ENCODE assay signal across 15 cellular contexts in genomic region chr6:37867756-37868446, GRCh38. TPM values are rescaled to one million over a fixed set of nuclear protein-coding genes. Genes with fewer than 3 reads are reported as not detected.
DNase-seq lines count a peak whose midpoint lies in the region; ATAC-seq, FAIRE-seq and TF ChIP-seq lines count a peak whose summit lies in the region.
"Had no signal": no experiment of that assay in that cellular context is flagged by ENCODE, and none has a peak within 500 bp of the region (broad histone marks: within the 10 kb centered on the region; RNA-seq: fewer than 3 reads in every experiment).

No MANE protein-coding gene starts in this region.

- no peak for TF ChIP-seq CTCF in brain microvascular endothelial cell (IDR thresholded peaks at IDR 0.05; ENCODE audit: low read depth, low read length, missing control alignments)
- no peak for TF ChIP-seq CTCF in kidney (IDR thresholded peaks at IDR 0.05; ENCODE audit: borderline replicate concordance, extremely low read depth, insufficient read depth)
- TF ChIP-seq CTCF in upper lobe of right lung (IDR thresholded peaks at IDR 0.05) = no peak

- FAIRE-seq in kidney (lab: Jason Lieb, UNC) = no peak
- FAIRE-seq: G401.6 had no signal

- peaks cover 68% of the 10 kb centered on the region for H3K4me1 Mint-ChIP-seq in activated T-cell treated with anti-CD3 and anti-CD28 coated beads, Interleukin-2, amount 50 U/mL, for 4 hours (ENCODE audit: low read depth)
- H3K4me1 Mint-ChIP-seq in stimulated activated effector memory CD8-positive, alpha-beta T cell treated with anti-CD3 and anti-CD28 coated beads, Interleukin-12 subunit alpha, Interleukin-12 subunit beta, amount 100 ng/mL, for 72 hours = peaks cover 63% of the 10 kb centered on the region

- ATAC-seq in activated T-cell treated with anti-CD3 and anti-CD28 coated beads, Interleukin-2, amount 50 U/mL, for 4 hours = peak in 1 of 2 donors; percentile 29
- peak; percentile 59 for ATAC-seq in stimulated activated effector memory CD8-positive, alpha-beta T cell treated with anti-CD3 and anti-CD28 coated beads, Interleukin-12 subunit alpha, Interleukin-12 subunit beta, amount 100 ng/mL, for 72 hours
- no peak for ATAC-seq in upper lobe of right lung

- no peaks in the 10 kb centered on the region for H3K36me3 ChIP-seq in HUES6 (ENCODE audit: control insufficient read depth, insufficient read depth, low read length)
- no peaks in the 10 kb centered on the region for H3K36me3 ChIP-seq in brain microvascular endothelial cell (replicated peaks)
- H3K36me3 ChIP-seq in kidney (ENCODE audit: control insufficient read depth in 1 of 2, insufficient read depth in 2 of 2, low read length in 2 of 2) = no peaks in the 10 kb centered on the region
- no peaks in the 10 kb centered on the region for H3K36me3 ChIP-seq in upper lobe of right lung
- H3K36me3 ChIP-seq: lower lobe of right lung had no signal

- peaks cover 35% of the 10 kb centered on the region for H3K4me1 ChIP-seq in HUES6 (ENCODE audit: control insufficient read depth, insufficient read depth, low read length)
- peaks cover 0 to 4% of the 10 kb centered on the region in 2 donors for H3K4me1 ChIP-seq in kidney (ENCODE audit: control insufficient read depth in 1 of 2, insufficient read depth in 1 of 2, low read depth in 1 of 2, low read length in 2 of 2)
- H3K4me1 ChIP-seq in upper lobe of right lung = peaks cover 20% of the 10 kb centered on the region

- intact Hi-C loops in kidney (cut with DNase I) (no loop called here), upper lobe of right lung (cut with DNase I) (no loop called here)

- H3K27me3 ChIP-seq in HUES6 (ENCODE audit: control insufficient read depth, insufficient read depth, low read length) (no peaks in the 10 kb centered on the region), brain microvascular endothelial cell (replicated peaks) (no peaks in the 10 kb centered on the region), upper lobe of right lung (no peaks in the 10 kb centered on the region)

- H3K36me3 Mint-ChIP-seq in activated T-cell treated with anti-CD3 and anti-CD28 coated beads, Interleukin-2, amount 50 U/mL, for 4 hours (ENCODE audit: insufficient read depth) = peaks cover 24% of the 10 kb centered on the region
- H3K36me3 Mint-ChIP-seq in stimulated activated effector memory CD8-positive, alpha-beta T cell treated with anti-CD3 and anti-CD28 coated beads, Interleukin-12 subunit alpha, Interleukin-12 subunit beta, amount 100 ng/mL, for 72 hours = peaks cover 5% of the 10 kb centered on the region

- peak overlapping the region; percentile 30 for H3K9ac ChIP-seq in HUES6 (ENCODE audit: low read length)
- H3K9ac ChIP-seq in kidney (ENCODE audit: low read length in 2 of 2) = no peak overlapping the region

- H3K9me3 ChIP-seq in HUES6 (ENCODE audit: control insufficient read depth, insufficient read depth, low read depth, low read length) (no peaks in the 10 kb centered on the region), kidney (ENCODE audit: control insufficient read depth in 1 of 2, low read length in 2 of 2) (no peaks in the 10 kb centered on the region), upper lobe of right lung (no peaks in the 10 kb centered on the region)
- H3K9me3 ChIP-seq: lower lobe of right lung had no signal

- H3K27me3 Mint-ChIP-seq in activated T-cell treated with anti-CD3 and anti-CD28 coated beads, Interleukin-2, amount 50 U/mL, for 4 hours (ENCODE audit: low read depth) = no peaks in the 10 kb centered on the region

- no peak overlapping the region for H3K27ac ChIP-seq in HUES6 (ENCODE audit: low read depth, low read length)
- H3K27ac ChIP-seq in brain microvascular endothelial cell = peak overlapping the region; percentile 47
- H3K27ac ChIP-seq in kidney (ENCODE audit: low read depth in 2 of 2, low read length in 2 of 2) = no peak overlapping the region
- H3K27ac ChIP-seq in upper lobe of right lung = no peak overlapping the region
- H3K27ac ChIP-seq: lower lobe of right lung had no signal

- DNase-seq in activated T-cell treated with anti-CD3 and anti-CD28 coated beads, Interleukin-2, amount 50 U/mL, for 4 hours = no peak
- no peak for DNase-seq in activated T-cell treated with anti-CD3 and anti-CD28 coated beads, Interleukin-2, amount 50 U/mL, for 48 hours
- DNase-seq in brain microvascular endothelial cell (no peak), kidney (no peak), upper lobe of right lung (no peak), NCI-H345 treated with DMSO at 0.1 percent for 48 hours (lab: John Stamatoyannopoulos, UW; ENCODE audit: unreplicated experiment) (no peak)
- DNase-seq in stimulated activated effector memory CD8-positive, alpha-beta T cell treated with anti-CD3 and anti-CD28 coated beads, Interleukin-12 subunit alpha, Interleukin-12 subunit beta, amount 100 ng/mL, for 72 hours (ENCODE audit: low spot score in 2 of 2) = no peak
- DNase-seq: cortex of kidney, glutamatergic neuron, KG1, lower lobe of right lung, NCI-H446 treated with DMSO at 0.1 percent for 48 hours, T-helper 1 cell had no signal

- H3K4me3 ChIP-seq in HUES6 (ENCODE audit: low read depth, low read length) (peak overlapping the region; percentile 28; the same call in 1 of the 2 replicates), brain microvascular endothelial cell (ENCODE audit: low read depth, low read length) (no peak overlapping the region), kidney (ENCODE audit: low read length in 2 of 2) (no peak overlapping the region), upper lobe of right lung (no peak overlapping the region)
- H3K4me3 ChIP-seq: lower lobe of right lung had no signal

- peaks cover 14% of the 10 kb centered on the region for H3K9me3 Mint-ChIP-seq in activated T-cell treated with anti-CD3 and anti-CD28 coated beads, Interleukin-2, amount 50 U/mL, for 4 hours
- peaks cover 5% of the 10 kb centered on the region for H3K9me3 Mint-ChIP-seq in stimulated activated effector memory CD8-positive, alpha-beta T cell treated with anti-CD3 and anti-CD28 coated beads, Interleukin-12 subunit alpha, Interleukin-12 subunit beta, amount 100 ng/mL, for 72 hours

- peak overlapping the region; percentile 46 for H3K27ac Mint-ChIP-seq in stimulated activated effector memory CD8-positive, alpha-beta T cell treated with anti-CD3 and anti-CD28 coated beads, Interleukin-12 subunit alpha, Interleukin-12 subunit beta, amount 100 ng/mL, for 72 hours

- H3K4me3 Mint-ChIP-seq in activated T-cell treated with anti-CD3 and anti-CD28 coated beads, Interleukin-2, amount 50 U/mL, for 4 hours = peak overlapping the region; percentile 31
- peak overlapping the region; percentile 20 for H3K4me3 Mint-ChIP-seq in stimulated activated effector memory CD8-positive, alpha-beta T cell treated with anti-CD3 and anti-CD28 coated beads, Interleukin-12 subunit alpha, Interleukin-12 subunit beta, amount 100 ng/mL, for 72 hours

- in situ Hi-C loops in brain microvascular endothelial cell (cut with HindIII; ENCODE audit: low pct_ligation_motif_present, low sequenced_read_pairs) = no loop called here

RNA-seq across cellular contexts. Expression of gene ZFAND3, which starts 48.4 kb away (rescaled TPM):
- total RNA-seq in activated T-cell treated with anti-CD3 and anti-CD28 coated beads, Interleukin-2, amount 50 U/mL, for 4 hours = 10 to 100 TPM; 21.5 to 31.4 (median 30.8) TPM
- 104 TPM for total RNA-seq in kidney
- 44.6 TPM for polyA plus RNA-seq in kidney (ENCODE audit: insufficient read depth, low read depth, low replicate concordance)
- 69.1 TPM for total RNA-seq in upper lobe of right lung
